ENCODE assay signal across 29 cellular contexts in the genomic region with DNA sequence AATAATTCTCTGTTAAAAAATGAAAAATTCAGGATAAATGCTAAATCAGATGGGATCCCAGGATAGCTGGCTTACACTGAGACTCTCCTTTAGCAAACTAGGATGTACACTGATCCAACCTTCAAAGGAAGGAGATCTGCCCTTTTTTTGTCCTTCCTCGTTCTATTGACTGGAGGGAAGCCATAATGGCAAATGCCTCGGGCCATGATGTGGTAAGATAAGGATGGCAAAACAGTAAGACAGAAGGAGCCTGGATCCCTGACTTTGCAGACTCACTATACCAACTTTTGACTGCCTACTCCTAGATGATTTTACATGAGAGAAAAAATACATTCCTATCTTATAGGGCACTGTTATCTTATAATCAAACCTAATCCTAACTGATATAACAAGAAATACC.
"Had no signal": no experiment of that assay in that cellular context is flagged by ENCODE, and none has a peak within 500 bp of the region (broad histone marks: within the 10 kb centered on the region; RNA-seq: fewer than 3 reads in every experiment).

No MANE protein-coding gene starts in this region.

- H3K27ac ChIP-seq: ascending aorta, coronary artery, dorsolateral prefrontal cortex, neutrophil, ovary, sigmoid colon, upper lobe of right lung had no signal

- H3K4me1 ChIP-seq: ascending aorta, sigmoid colon, upper lobe of right lung had no signal

- H3K27ac Mint-ChIP-seq: activated naive CD4-positive, alpha-beta T cell treated with anti-CD3 and anti-CD28 coated beads, Interleukin-2, amount 10 ng/mL, durations not matched to agents 7 days and 5 days; activated naive CD8-positive, alpha-beta T cell treated with anti-CD3 and anti-CD28 coated beads, Interleukin-2, amount 10 ng/mL, durations not matched to agents 7 days and 5 days; activated T-helper 1 cell treated with anti-CD3 and anti-CD28 coated beads, Interleukin-12 subunit alpha, Interleukin-12 subunit beta, Interleukin-2, Interleukin-4 antibody, amounts not matched to agents 30 ng/mL and 10 ng/mL and 1 ng/mL, durations not matched to agents 14 hours and 24 hours and 36 hours; nephron progenitor cell; progenitor cell of endocrine pancreas; stimulated activated effector memory CD8-positive, alpha-beta T cell treated with anti-CD3 and anti-CD28 coated beads, Interleukin-12 subunit alpha, Interleukin-12 subunit beta, amount 100 ng/mL, for 72 hours; stimulated activated naive CD8-positive, alpha-beta T cell treated with anti-CD3 and anti-CD28 coated beads, Interleukin-15, amount 100 ng/mL, for 72 hours; T-helper 2 cell treated with Interferon-gamma antibody and Interleukin-4, amounts not matched to agents 5 μg/mL and 100 μg/mL, for 36 hours had no signal

- H3K4me3 Mint-ChIP-seq: activated naive CD4-positive, alpha-beta T cell treated with anti-CD3 and anti-CD28 coated beads, Interleukin-2, amount 10 ng/mL, durations not matched to agents 7 days and 5 days; activated naive CD8-positive, alpha-beta T cell treated with anti-CD3 and anti-CD28 coated beads, Interleukin-2, amount 10 ng/mL, durations not matched to agents 7 days and 5 days; activated T-helper 1 cell treated with anti-CD3 and anti-CD28 coated beads, Interleukin-12 subunit alpha, Interleukin-12 subunit beta, Interleukin-2, Interleukin-4 antibody, amounts not matched to agents 30 ng/mL and 10 ng/mL and 1 ng/mL, durations not matched to agents 14 hours and 24 hours and 36 hours; brain; naive B cell; nephron progenitor cell; stimulated activated effector memory CD8-positive, alpha-beta T cell treated with anti-CD3 and anti-CD28 coated beads, Interleukin-12 subunit alpha, Interleukin-12 subunit beta, amount 100 ng/mL, for 72 hours; stimulated activated naive CD8-positive, alpha-beta T cell treated with anti-CD3 and anti-CD28 coated beads, Interleukin-15, amount 100 ng/mL, for 72 hours; T-helper 2 cell treated with Interferon-gamma antibody and Interleukin-4, amounts not matched to agents 5 μg/mL and 100 μg/mL, for 36 hours had no signal

- H3K9me3 ChIP-seq: ascending aorta, neutrophil, ovary, sigmoid colon, upper lobe of right lung had no signal

- DNase-seq: activated CD4-positive, alpha-beta T cell treated with anti-CD3 and anti-CD28 coated beads for 48 hours; activated CD4-positive, alpha-beta T cell treated with anti-CD3 and anti-CD28 coated beads, Interleukin-2, amount 50 U/mL, for 48 hours; activated CD8-positive, alpha-beta memory T cell treated with anti-CD3 and anti-CD28 coated beads for 24 hours; activated effector memory CD4-positive, alpha-beta T cell treated with anti-CD3 and anti-CD28 coated beads, Interleukin-2, amount 50 U/mL, for 16 hours; activated naive CD4-positive, alpha-beta T cell treated with anti-CD3 and anti-CD28 coated beads, Interleukin-2, amount 10 ng/mL, durations not matched to agents 7 days and 5 days; activated naive CD8-positive, alpha-beta T cell treated with anti-CD3 and anti-CD28 coated beads, Interleukin-2, amount 10 ng/mL, durations not matched to agents 7 days and 5 days; dorsolateral prefrontal cortex; effector memory CD4-positive, alpha-beta T cell; left cardiac atrium; left ventricle myocardium superior; naive B cell; nephron progenitor cell; ovary; retina; sigmoid colon; small intestine; stimulated activated CD4-positive, alpha-beta T cell treated with anti-CD3 and anti-CD28 coated beads, Interleukin-4, amount 100 ng/mL, for 24 hours; stimulated activated naive CD8-positive, alpha-beta T cell treated with anti-CD3 and anti-CD28 coated beads, Interleukin-15, amount 100 ng/mL, for 72 hours; substantia nigra; upper lobe of right lung had no signal

- H3K27me3 ChIP-seq: ascending aorta, dorsolateral prefrontal cortex, neutrophil, ovary, sigmoid colon, upper lobe of right lung had no signal

- H3K9me3 Mint-ChIP-seq: activated naive CD4-positive, alpha-beta T cell treated with anti-CD3 and anti-CD28 coated beads, Interleukin-2, amount 10 ng/mL, durations not matched to agents 7 days and 5 days; activated naive CD8-positive, alpha-beta T cell treated with anti-CD3 and anti-CD28 coated beads, Interleukin-2, amount 10 ng/mL, durations not matched to agents 7 days and 5 days; activated T-helper 1 cell treated with anti-CD3 and anti-CD28 coated beads, Interleukin-12 subunit alpha, Interleukin-12 subunit beta, Interleukin-2, Interleukin-4 antibody, amounts not matched to agents 30 ng/mL and 10 ng/mL and 1 ng/mL, durations not matched to agents 14 hours and 24 hours and 36 hours; brain; naive B cell; nephron progenitor cell; stimulated activated effector memory CD8-positive, alpha-beta T cell treated with anti-CD3 and anti-CD28 coated beads, Interleukin-12 subunit alpha, Interleukin-12 subunit beta, amount 100 ng/mL, for 72 hours; stimulated activated naive CD8-positive, alpha-beta T cell treated with anti-CD3 and anti-CD28 coated beads, Interleukin-15, amount 100 ng/mL, for 72 hours; T-helper 2 cell treated with Interferon-gamma antibody and Interleukin-4, amounts not matched to agents 5 μg/mL and 100 μg/mL, for 36 hours had no signal

- H3K4me1 Mint-ChIP-seq: activated naive CD4-positive, alpha-beta T cell treated with anti-CD3 and anti-CD28 coated beads, Interleukin-2, amount 10 ng/mL, durations not matched to agents 7 days and 5 days; activated naive CD8-positive, alpha-beta T cell treated with anti-CD3 and anti-CD28 coated beads, Interleukin-2, amount 10 ng/mL, durations not matched to agents 7 days and 5 days; nephron progenitor cell; stimulated activated effector memory CD8-positive, alpha-beta T cell treated with anti-CD3 and anti-CD28 coated beads, Interleukin-12 subunit alpha, Interleukin-12 subunit beta, amount 100 ng/mL, for 72 hours; stimulated activated naive CD8-positive, alpha-beta T cell treated with anti-CD3 and anti-CD28 coated beads, Interleukin-15, amount 100 ng/mL, for 72 hours had no signal

- H3K27me3 Mint-ChIP-seq: activated naive CD4-positive, alpha-beta T cell treated with anti-CD3 and anti-CD28 coated beads, Interleukin-2, amount 10 ng/mL, durations not matched to agents 7 days and 5 days; activated naive CD8-positive, alpha-beta T cell treated with anti-CD3 and anti-CD28 coated beads, Interleukin-2, amount 10 ng/mL, durations not matched to agents 7 days and 5 days; brain; naive B cell; progenitor cell of endocrine pancreas; stimulated activated naive CD8-positive, alpha-beta T cell treated with anti-CD3 and anti-CD28 coated beads, Interleukin-15, amount 100 ng/mL, for 72 hours had no signal

- H3K36me3 Mint-ChIP-seq: activated naive CD4-positive, alpha-beta T cell treated with anti-CD3 and anti-CD28 coated beads, Interleukin-2, amount 10 ng/mL, durations not matched to agents 7 days and 5 days; brain; stimulated activated effector memory CD8-positive, alpha-beta T cell treated with anti-CD3 and anti-CD28 coated beads, Interleukin-12 subunit alpha, Interleukin-12 subunit beta, amount 100 ng/mL, for 72 hours had no signal

- ATAC-seq: activated CD4-positive, CD25-positive, alpha-beta regulatory T cell treated with anti-CD3 and anti-CD28 coated beads, Interleukin-2, amount 50 U/mL, for 24 hours; left cardiac atrium; left ventricle myocardium superior; stimulated activated effector memory CD8-positive, alpha-beta T cell treated with anti-CD3 and anti-CD28 coated beads, Interleukin-12 subunit alpha, Interleukin-12 subunit beta, amount 100 ng/mL, for 72 hours; stimulated activated naive CD8-positive, alpha-beta T cell treated with anti-CD3 and anti-CD28 coated beads, Interleukin-15, amount 100 ng/mL, for 72 hours; upper lobe of right lung had no signal

- H3K4me3 ChIP-seq: ascending aorta, coronary artery, dorsolateral prefrontal cortex, ovary, sigmoid colon, upper lobe of right lung had no signal

- H3K36me3 ChIP-seq: ovary, upper lobe of right lung had no signal
